8 cellular contexts compared by ENCODE assay signal in the genomic region with DNA sequence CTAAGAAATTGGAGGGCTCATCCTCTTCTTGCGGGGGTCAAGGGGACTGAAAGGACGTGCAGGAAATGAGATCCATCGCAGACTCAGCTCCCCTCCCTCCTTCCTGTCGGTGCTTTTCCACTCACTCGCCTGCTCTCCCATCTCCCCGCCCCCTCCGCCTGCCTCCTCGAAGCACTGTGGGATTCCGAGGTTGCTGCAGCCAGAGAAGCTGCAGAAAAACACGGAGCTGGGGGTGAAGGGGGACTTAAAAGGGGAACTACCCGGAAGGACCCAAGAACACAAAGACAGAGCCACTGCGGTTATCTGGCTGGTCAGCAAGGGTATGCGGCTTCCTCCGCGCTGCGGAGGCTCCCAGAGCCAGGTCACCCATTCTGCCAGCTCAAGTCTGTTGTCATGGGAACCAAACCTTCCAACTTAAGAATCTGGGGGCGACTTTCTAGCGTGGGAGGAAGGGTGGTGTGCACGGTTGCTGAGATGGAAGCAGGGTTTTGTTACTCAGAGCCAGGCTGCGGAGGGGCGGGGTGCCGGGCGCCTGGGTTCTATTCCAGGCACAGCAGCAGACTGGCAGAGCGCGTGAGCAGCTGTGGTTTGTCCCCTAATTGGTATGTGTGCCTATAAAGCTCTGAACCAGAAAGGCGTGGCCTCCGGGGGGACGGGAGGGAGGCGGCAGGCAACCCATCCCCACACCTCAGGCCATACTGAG. TPM values are rescaled to one million over a fixed set of nuclear protein-coding genes. Genes with fewer than 3 reads are reported as not detected.
A peak's percentile ranks its signal among the peaks of the same experiment; 100 is the strongest.
DNase-seq lines count a peak whose midpoint lies in the region; ATAC-seq and TF ChIP-seq lines count a peak whose summit lies in the region.

No MANE protein-coding gene starts in this region.

- H3K9me3 Mint-ChIP-seq in activated naive CD4-positive, alpha-beta T cell treated with anti-CD3 and anti-CD28 coated beads for 36 hours = no peaks in the 10 kb centered on the region
- no peaks in the 10 kb centered on the region for H3K9me3 Mint-ChIP-seq in neural crest cell

- no peaks in the 10 kb centered on the region for H4K20me1 ChIP-seq in OCI-LY7 (ENCODE audit: insufficient read depth, low read length)

- peak overlapping the region; percentile 54 for H3K27ac Mint-ChIP-seq in activated naive CD4-positive, alpha-beta T cell treated with anti-CD3 and anti-CD28 coated beads for 36 hours
- H3K27ac Mint-ChIP-seq in neural crest cell (ENCODE audit: unreplicated experiment) = peak overlapping the region; percentile 91

- peak; percentile 64 for DNase-seq in GM10248 (ENCODE audit: extremely low spot score)
- DNase-seq in OCI-LY7 (ENCODE audit: low spot score) = peak; percentile 91
- peak; percentile 69 for DNase-seq in activated naive CD4-positive, alpha-beta T cell treated with anti-CD3 and anti-CD28 coated beads for 36 hours
- peak in 1 of 2 donors; percentile 78 for DNase-seq in foreskin keratinocyte
- peak; percentile 70 for DNase-seq in neural crest cell (ENCODE audit: low read depth, low spot score)
- peak; percentile 92 for DNase-seq in stromal cell of bone marrow (ENCODE audit: low read depth)
- no peak for DNase-seq in OCI-M1 (lab: John Stamatoyannopoulos, UW)

- intact Hi-C loops in OCI-LY7 (cut with micrococcal nuclease; ENCODE audit: unreplicated experiment) = loop anchor here (1.0 to 10.0 kb wide), 3 partner anchors 12 to 101 kb away; partner anchors contain the start of gene DIAPH1
- intact Hi-C loops in activated naive CD4-positive, alpha-beta T cell treated with anti-CD3 and anti-CD28 coated beads for 36 hours (cut with micrococcal nuclease) = loop anchor here (1.0 to 2.0 kb wide), 5 partner anchors 8 to 123 kb away; partner anchors contain the start of genes HDAC3, PCDHGA11, PCDHGC3 and RELL2

- H2AFZ ChIP-seq in OCI-LY7 (ENCODE audit: low read length) = peak overlapping the region; percentile 31; the same call in 1 of the 2 replicates

- ATAC-seq in HG02884 (IDR thresholded peaks at IDR 0.05; ENCODE audit: unreplicated experiment) = peak; percentile 32
- ATAC-seq in foreskin keratinocyte = peak; percentile 24

- peak overlapping the region; percentile 73 for H3K4me3 Mint-ChIP-seq in activated naive CD4-positive, alpha-beta T cell treated with anti-CD3 and anti-CD28 coated beads for 36 hours
- peak overlapping the region; percentile 87 for H3K4me3 Mint-ChIP-seq in neural crest cell

- no peaks in the 10 kb centered on the region for H3K9me3 ChIP-seq in OCI-LY7 (ENCODE audit: low read length)

- H3K4me2 ChIP-seq in OCI-LY7 (ENCODE audit: low read length) = peak overlapping the region; percentile 94

- no peaks in the 10 kb centered on the region for H3K27me3 Mint-ChIP-seq in activated naive CD4-positive, alpha-beta T cell treated with anti-CD3 and anti-CD28 coated beads for 36 hours (ENCODE audit: low read depth)
- H3K27me3 Mint-ChIP-seq in neural crest cell (ENCODE audit: low read depth) = no peaks in the 10 kb centered on the region

- H3K4me1 Mint-ChIP-seq in activated naive CD4-positive, alpha-beta T cell treated with anti-CD3 and anti-CD28 coated beads for 36 hours (ENCODE audit: low read depth) = peaks cover 33% of the 10 kb centered on the region
- H3K4me1 Mint-ChIP-seq in neural crest cell = peaks cover 87% of the 10 kb centered on the region

- POLR2A ChIA-PET in GM10248 (lab: Yijun Ruan, JAX) (no interaction called here), OCI-LY7 (lab: Charles Lee) (interaction anchor here (0.7 to 17.7 kb wide), 16 partner anchors 9 to 196 kb away, joined by 3 to 328 read pairs (median 5); partner anchors contain the start of genes PCDHGB3, PCDHGC3, PCDHGC4 and TAF7)

- no TSS peak for BruUV-seq in OCI-LY7 (replicated peaks; lab: Mats Ljungman, UMichigan)

- no peaks in the 10 kb centered on the region for H3K27me3 ChIP-seq in foreskin keratinocyte

- H3K27ac ChIP-seq in OCI-LY7 (ENCODE audit: low read depth, low read length, poor library complexity, severe bottlenecking) (peak overlapping the region; percentile 99), foreskin keratinocyte (peak overlapping the region; percentile 93)

- no peaks in the 10 kb centered on the region for H3K9me2 ChIP-seq in OCI-LY7 (ENCODE audit: insufficient read depth, low read length)

- peaks cover 6% of the 10 kb centered on the region for H3K36me3 Mint-ChIP-seq in activated naive CD4-positive, alpha-beta T cell treated with anti-CD3 and anti-CD28 coated beads for 36 hours (ENCODE audit: low read depth)
- H3K36me3 Mint-ChIP-seq in neural crest cell (ENCODE audit: low read depth) = peaks cover 32% of the 10 kb centered on the region

- peaks cover 98% of the 10 kb centered on the region for H3K4me1 ChIP-seq in OCI-LY7 (ENCODE audit: insufficient read depth, low read length, poor library complexity, severe bottlenecking)
- H3K4me1 ChIP-seq in foreskin keratinocyte = peaks cover 25% of the 10 kb centered on the region

- H3K79me2 ChIP-seq in OCI-LY7 (ENCODE audit: insufficient read depth, low read depth, low read length) = peaks cover 15% of the 10 kb centered on the region; the same call in 1 of the 2 replicates

- TF ChIP-seq CTCF in GM10248 (IDR thresholded peaks at IDR 0.05; ENCODE audit: control extremely low read depth, extremely low read depth, low read depth, missing control alignments) = no peak
- no peak for TF ChIP-seq CTCF in OCI-LY7 (conservative IDR thresholded peaks at IDR 0.05; ENCODE audit: low read length)
- TF ChIP-seq CTCF in foreskin keratinocyte (conservative IDR thresholded peaks at IDR 0.05) = no peak
- TF ChIP-seq CTCF in neural crest cell (conservative IDR thresholded peaks at IDR 0.05) = no peak

- CTCF ChIA-PET in GM10248 (lab: Yijun Ruan, JAX) (interaction anchor here (0.9 to 14.8 kb wide), 27 partner anchors 9 to 455 kb away, joined by 3 to 214 read pairs (median 5); partner anchors contain the start of genes DIAPH1, PCDHGA10, PCDHGA11 and PCDHGA4), OCI-LY7 (lab: Charles Lee; ENCODE audit: unreplicated experiment) (interaction anchor here (0.6 to 9.6 kb wide), 9 partner anchors 13 to 193 kb away, joined by 3 to 138 read pairs (median 6); partner anchors contain the start of genes PCDHGA12, PCDHGC3 and TAF7)
- CTCF ChIA-PET in activated naive CD4-positive, alpha-beta T cell treated with anti-CD3 and anti-CD28 coated beads for 36 hours (lab: Charles Lee) = interaction anchor here (0.8 to 8.9 kb wide), 22 partner anchors 10 to 194 kb away, joined by 3 to 96 read pairs (median 6); partner anchors contain the start of genes HDAC3, PCDHGA10, PCDHGA11 and PCDHGA12

- H3K36me3 ChIP-seq in OCI-LY7 (ENCODE audit: insufficient read depth, low read length) = peaks cover 73% of the 10 kb centered on the region

- H3K4me3 ChIP-seq in OCI-LY7 (ENCODE audit: low read depth, low read length, poor library complexity, severe bottlenecking) = peak overlapping the region; percentile 65

RNA-seq across cellular contexts. Expression of gene PCDHGC5, which starts 24.9 kb away (rescaled TPM):
- 3.0 and 4.4 TPM in 2 replicates for total RNA-seq in OCI-LY7 (2014; rRNA removed; shearing (Covaris generic))
- total RNA-seq in OCI-LY7 (2022) (5.0 and 5.4 TPM in 2 replicates), foreskin keratinocyte (0.42 and 1.5 TPM in 2 replicates), neural crest cell (2.2 and 3.0 TPM in 2 replicates)
- total RNA-seq in activated naive CD4-positive, alpha-beta T cell treated with anti-CD3 and anti-CD28 coated beads for 36 hours = not detected
- polyA plus RNA-seq in foreskin keratinocyte = 0.18 and 0.24 TPM in 2 replicates

RNA-seq across cellular contexts. Expression of gene PCDHGC4, which starts 28.9 kb away (rescaled TPM):
- 6.3 and 8.4 TPM in 2 replicates for total RNA-seq in OCI-LY7 (2014; rRNA removed; shearing (Covaris generic))
- total RNA-seq in OCI-LY7 (2022) = 6.4 and 7.0 TPM in 2 replicates
- total RNA-seq in activated naive CD4-positive, alpha-beta T cell treated with anti-CD3 and anti-CD28 coated beads for 36 hours = not detected
- 0.28 and 0.54 TPM in 2 replicates for total RNA-seq in foreskin keratinocyte
- 0.02 and 0.04 TPM in 2 replicates for polyA plus RNA-seq in foreskin keratinocyte
- 14.8 and 15.9 TPM in 2 replicates for total RNA-seq in neural crest cell

RNA-seq across cellular contexts. Expression of gene PCDHGC3, which starts 38.0 kb away (rescaled TPM):
- 20.4 and 27.2 TPM in 2 replicates for total RNA-seq in OCI-LY7 (2014; rRNA removed; shearing (Covaris generic))
- total RNA-seq in OCI-LY7 (2022) (59.7 and 60.0 TPM in 2 replicates), foreskin keratinocyte (25.0 and 36.1 TPM in 2 replicates), neural crest cell (98.2 and 107 TPM in 2 replicates)
- total RNA-seq in activated naive CD4-positive, alpha-beta T cell treated with anti-CD3 and anti-CD28 coated beads for 36 hours = under 1 TPM; 0.12 to 0.17 TPM
- 22.7 and 34.5 TPM in 2 replicates for polyA plus RNA-seq in foreskin keratinocyte

Comparison
In these comparisons a context has a peak if more than half of its experiments do, and no peak if none do; other contexts are left out.
1. RNA of gene PCDHGC3, which starts 38.0 kb away (total RNA-seq): 98.2 to 107 TPM in neural crest cell, 20.4 to 60.0 TPM in OCI-LY7 and 25.0 to 36.1 TPM in foreskin keratinocyte; 0.12 to 0.17 TPM in activated naive CD4-positive, alpha-beta T cell treated with anti-CD3 and anti-CD28 coated beads for 36 hours; every median in the first group is over 10 times any median in the second.